ENCODE assay signal across 10 cellular contexts in the genomic region with DNA sequence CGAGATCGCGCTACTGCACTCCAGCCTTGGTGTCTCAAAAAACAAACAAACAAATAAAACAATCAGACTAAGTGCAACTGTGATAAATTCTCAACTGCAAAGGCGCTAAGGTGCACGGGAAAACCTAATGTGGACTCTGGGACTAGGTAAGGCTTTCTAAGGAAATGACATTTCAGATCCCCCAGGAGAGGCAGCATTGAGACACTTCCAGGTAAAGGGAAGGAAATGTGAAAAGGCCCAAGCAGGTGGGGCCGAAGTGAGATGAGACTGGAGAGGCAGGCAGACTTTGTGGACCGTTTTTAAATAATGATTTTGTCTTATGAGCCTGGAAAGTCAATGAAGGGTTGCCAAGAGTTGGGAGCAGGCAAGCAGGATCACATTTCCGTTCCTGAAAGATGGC. TPM values are rescaled to one million over a fixed set of nuclear protein-coding genes. Genes with fewer than 3 reads are reported as not detected.
A peak's percentile ranks its signal among the peaks of the same experiment; 100 is the strongest.
DNase-seq lines count a peak whose midpoint lies in the region; ATAC-seq and TF ChIP-seq lines count a peak whose summit lies in the region.
"Had no signal": no experiment of that assay in that cellular context is flagged by ENCODE, and none has a peak within 500 bp of the region (broad histone marks: within the 10 kb centered on the region; RNA-seq: fewer than 3 reads in every experiment).

No MANE protein-coding gene starts in this region.

- DNase-seq in CD14-positive monocyte (ENCODE audit: low spot score) (no peak), Daoy (ENCODE audit: low read depth) (peak; percentile 18), RWPE2 (ENCODE audit: low spot score) (no peak), immature natural killer cell (no peak), Ammon's horn (ENCODE audit: low spot score) (no peak), posterior cingulate gyrus (no peak), SW480 (ENCODE audit: low spot score) (no peak)
- DNase-seq: activated CD4-positive, alpha-beta T cell treated with anti-CD3 and anti-CD28 coated beads, Interleukin-2, amount 50 U/mL, for 4 hours; activated naive CD8-positive, alpha-beta T cell treated with anti-CD3 and anti-CD28 coated beads, Interleukin-2, amount 50 U/mL, for 24 hours had no signal

- H3K9me3 Mint-ChIP-seq in CD14-positive monocyte (peaks cover 0 to 3% (median 0%) of the 10 kb centered on the region in 7 donors), immature natural killer cell (no peaks in the 10 kb centered on the region)
- H3K9me3 Mint-ChIP-seq: activated naive CD8-positive, alpha-beta T cell treated with anti-CD3 and anti-CD28 coated beads, Interleukin-2, amount 50 U/mL, for 24 hours; stimulated activated naive CD8-positive, alpha-beta T cell treated with anti-CD3 and anti-CD28 coated beads, Interleukin-15, Interleukin-2, amounts not matched to agents 100 ng/mL and 50 ng/mL, for 24 hours had no signal

- H3K4me1 Mint-ChIP-seq in CD14-positive monocyte (peaks cover 18% of the 10 kb centered on the region), immature natural killer cell (peaks cover 19 to 24% of the 10 kb centered on the region in 2 donors)

- peak overlapping the region; percentile 64 for H3K27ac ChIP-seq in RWPE2 (ENCODE audit: poor library complexity, severe bottlenecking)

- no peaks in the 10 kb centered on the region for H3K36me3 ChIP-seq in RWPE2 (ENCODE audit: low read depth)

- intact Hi-C loops in CD14-positive monocyte (cut with micrococcal nuclease) (loop anchor here in 1 of 2 donors (10.0 kb wide), 1 partner anchor 201 kb away; no protein-coding TSS in a partner anchor), posterior cingulate gyrus (cut with DNase I) (loop anchor here (5.0 to 10.0 kb wide), 6 partner anchors 112 to 738 kb away; partner anchors contain the start of gene KLF9)

- H3K27me3 ChIP-seq in RWPE2 (ENCODE audit: insufficient read depth, poor library complexity, severe bottlenecking) = no peaks in the 10 kb centered on the region

- H3K9me3 ChIP-seq in RWPE2 (ENCODE audit: severe bottlenecking) = no peaks in the 10 kb centered on the region

- H3K36me3 Mint-ChIP-seq in CD14-positive monocyte (no peaks in the 10 kb centered on the region), immature natural killer cell (no peaks in the 10 kb centered on the region)

- H3K27me3 Mint-ChIP-seq in CD14-positive monocyte (ENCODE audit: low read depth in 3 of 3) (peaks cover 26 to 33% (median 28%) of the 10 kb centered on the region in 3 donors), immature natural killer cell (ENCODE audit: low read depth in 3 of 3) (peaks cover 0 to 10% (median 8%) of the 10 kb centered on the region in 3 donors)

- H3K4me3 Mint-ChIP-seq in CD14-positive monocyte (peak overlapping the region; percentile 12 to 35), immature natural killer cell (peak overlapping the region in 3 of 5 donors; percentile 19 to 65 (median 61))
- H3K4me3 Mint-ChIP-seq: activated naive CD8-positive, alpha-beta T cell treated with anti-CD3 and anti-CD28 coated beads, Interleukin-2, amount 50 U/mL, for 24 hours had no signal

- H3K27ac Mint-ChIP-seq in CD14-positive monocyte = no peak overlapping the region
- H3K27ac Mint-ChIP-seq in immature natural killer cell = peak overlapping the region in 1 of 6 donors; percentile 28
- H3K27ac Mint-ChIP-seq: activated naive CD8-positive, alpha-beta T cell treated with anti-CD3 and anti-CD28 coated beads, Interleukin-2, amount 50 U/mL, for 24 hours; stimulated activated naive CD8-positive, alpha-beta T cell treated with anti-CD3 and anti-CD28 coated beads, Interleukin-15, Interleukin-2, amounts not matched to agents 100 ng/mL and 50 ng/mL, for 24 hours had no signal

- H3K4me1 ChIP-seq in RWPE2 (ENCODE audit: insufficient read depth, poor library complexity, severe bottlenecking) = peaks cover 22% of the 10 kb centered on the region

- no peak for ATAC-seq in RWPE2 (ENCODE audit: low read depth)
- ATAC-seq: activated naive CD8-positive, alpha-beta T cell treated with anti-CD3 and anti-CD28 coated beads, Interleukin-2, amount 50 U/mL, for 24 hours had no signal

- H3K4me3 ChIP-seq in RWPE2 (ENCODE audit: severe bottlenecking) = no peak overlapping the region

- no peak for TF ChIP-seq CTCF in CD14-positive monocyte (IDR thresholded peaks at IDR 0.05)
- TF ChIP-seq CTCF in RWPE2 (IDR thresholded peaks at IDR 0.05; ENCODE audit: poor library complexity, severe bottlenecking) = no peak

RNA-seq across cellular contexts. Expression of gene APBA1, which starts 1.9 kb away (rescaled TPM):
- not detected for polyA plus RNA-seq in CD14-positive monocyte
- total RNA-seq in Daoy (2014; rRNA removed; shearing (Covaris generic)) = 1.7 and 6.7 TPM in 2 replicates
- polyA plus RNA-seq in immature natural killer cell = not detected
